3 cellular contexts compared by ENCODE assay signal in genomic region chr11:363443-363805, GRCh38. TPM values are rescaled to one million over a fixed set of nuclear protein-coding genes. Genes with fewer than 3 reads are reported as not detected.
"Had no signal": no experiment of that assay in that cellular context is flagged by ENCODE, and none has a peak within 500 bp of the region (broad histone marks: within the 10 kb centered on the region; RNA-seq: fewer than 3 reads in every experiment).

No MANE protein-coding gene starts in this region.

RNA-seq across cellular contexts. Expression of gene B4GALNT4, which starts 5.9 kb away (rescaled TPM):
- total RNA-seq: HT-29, OCI-LY7 had no signal

RNA-seq across cellular contexts. Expression of gene PKP3, which starts 30.6 kb away (rescaled TPM):
- total RNA-seq: OCI-LY7, SJCRH30 had no signal

RNA-seq across cellular contexts. Expression of gene SIGIRR, which starts 51.4 kb away (rescaled TPM):
- total RNA-seq: SJCRH30 had no signal
